Comparison of ENCODE assay signal across 8 cellular contexts in the genomic region with DNA sequence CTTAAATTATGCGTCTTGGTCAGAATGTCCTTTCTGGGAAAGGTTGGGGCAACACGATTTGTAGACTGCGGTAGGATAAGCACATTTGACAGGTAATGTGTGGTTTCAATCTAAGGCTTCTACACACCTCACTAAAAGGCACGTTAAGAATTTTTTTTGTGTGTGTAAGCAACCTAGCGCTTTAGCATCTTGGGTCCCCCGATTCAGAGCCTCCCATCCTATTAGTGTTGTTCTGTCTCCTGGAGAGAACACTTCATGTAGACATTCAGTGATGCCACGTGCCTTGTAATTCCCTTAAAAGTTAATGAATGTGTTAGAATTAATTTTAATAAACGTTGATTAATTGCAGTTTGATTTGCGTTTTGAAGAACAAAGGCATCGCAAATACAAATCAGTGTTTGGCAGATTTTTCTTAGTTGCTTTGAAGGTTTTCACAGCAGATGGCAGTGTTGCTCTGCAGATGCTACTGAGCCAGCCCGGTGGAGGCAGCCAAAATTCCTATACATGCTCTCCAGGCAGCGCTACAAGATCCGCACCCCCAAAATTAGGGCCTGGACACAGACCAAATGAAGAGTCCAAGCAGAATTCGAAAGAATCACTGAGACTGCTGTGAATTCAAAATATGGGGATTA.
DNase-seq lines count a peak whose midpoint lies in the region; ATAC-seq, FAIRE-seq and TF ChIP-seq lines count a peak whose summit lies in the region.

No MANE protein-coding gene starts in this region.

- H3K9ac ChIP-seq in astrocyte (ENCODE audit: low read length), result no peak overlapping the region

- H3K36me3 Mint-ChIP-seq in astrocyte (ENCODE audit: low read depth, unreplicated experiment), result no peaks in the 10 kb centered on the region
- no peaks in the 10 kb centered on the region for H3K36me3 Mint-ChIP-seq in CD14-positive monocyte

- WGBS in iPS DF 6.9 (ENCODE audit: insufficient coverage, insufficient read length), result no CpG with 5 or more reads among the region's 14 CpGs

- no peaks in the 10 kb centered on the region for H4K20me1 ChIP-seq in astrocyte (ENCODE audit: insufficient read depth, low read length)

- H3K9me3 ChIP-seq in astrocyte (ENCODE audit: insufficient read depth, low read depth, low read length) (no peaks in the 10 kb centered on the region), iPS DF 6.9 (ENCODE audit: control insufficient read depth, insufficient read depth, low read length) (no peaks in the 10 kb centered on the region), tibial artery (no peaks in the 10 kb centered on the region)

- intact Hi-C loops in tibial artery (cut with DNase I; ENCODE audit: low total_unique reads), result no loop called here
- intact Hi-C loops in CD14-positive monocyte (cut with micrococcal nuclease), result no loop called here

- FAIRE-seq in astrocyte (lab: Jason Lieb, UNC), result no peak

- TF ChIP-seq CTCF in astrocyte (IDR thresholded peaks at IDR 0.05; ENCODE audit: insufficient read depth, low read depth, low read length) (peak; percentile 73), tibial artery (IDR thresholded peaks at IDR 0.05) (peak; percentile 34), CD14-positive monocyte (IDR thresholded peaks at IDR 0.05) (no peak)

- H3K27ac ChIP-seq in astrocyte (ENCODE audit: low read depth, low read length) (no peak overlapping the region), iPS DF 6.9 (ENCODE audit: low read length) (no peak overlapping the region), tibial artery (no peak overlapping the region)

- no peaks in the 10 kb centered on the region for H3K79me2 ChIP-seq in astrocyte (ENCODE audit: insufficient read depth, low read length)

- H3K4me3 ChIP-seq in astrocyte (ENCODE audit: insufficient read depth, low read depth, low read length), result no peak overlapping the region
- no peak overlapping the region for H3K4me3 ChIP-seq in iPS DF 6.9 (ENCODE audit: low read length)
- H3K4me3 ChIP-seq in tibial artery, result no peak overlapping the region

- H3K4me3 Mint-ChIP-seq in astrocyte (ENCODE audit: unreplicated experiment) (no peak overlapping the region), CD14-positive monocyte (no peak overlapping the region)

- H3K27ac Mint-ChIP-seq in astrocyte (ENCODE audit: unreplicated experiment) (no peak overlapping the region), CD14-positive monocyte (peak overlapping the region in 1 of 7 donors; percentile 55)

- H3K27me3 Mint-ChIP-seq in astrocyte (ENCODE audit: low read depth, unreplicated experiment) (no peaks in the 10 kb centered on the region), CD14-positive monocyte (ENCODE audit: low read depth in 3 of 3) (peaks cover 0 to 1% (median 0%) of the 10 kb centered on the region in 3 donors)

- DNase-seq in CD1c-positive myeloid dendritic cell (ENCODE audit: extremely low spot score), result peak; percentile 20
- DNase-seq in NCI-H1694 treated with DMSO at 0.1 percent for 48 hours (lab: John Stamatoyannopoulos, UW), result peak; percentile 25
- peak; percentile 18 for DNase-seq in astrocyte (ENCODE audit: low read depth)
- DNase-seq in iPS DF 6.9 (ENCODE audit: low read depth, low spot score), result peak; percentile 60
- DNase-seq in tibial artery, result no peak
- DNase-seq in CD14-positive monocyte (ENCODE audit: low spot score), result no peak

- peaks cover 19% of the 10 kb centered on the region for H3K4me1 Mint-ChIP-seq in astrocyte (ENCODE audit: low read depth, unreplicated experiment)
- no peaks in the 10 kb centered on the region for H3K4me1 Mint-ChIP-seq in CD14-positive monocyte

- ATAC-seq in GM19395 (IDR thresholded peaks at IDR 0.05; ENCODE audit: unreplicated experiment) (peak; percentile 52), HG03521 (IDR thresholded peaks at IDR 0.05; ENCODE audit: unreplicated experiment) (no peak)

- H3K9me3 Mint-ChIP-seq in astrocyte (ENCODE audit: unreplicated experiment) (no peaks in the 10 kb centered on the region), CD14-positive monocyte (no peaks in the 10 kb centered on the region)

- no peaks in the 10 kb centered on the region for H3K36me3 ChIP-seq in astrocyte (ENCODE audit: insufficient read depth, low read length)
- no peaks in the 10 kb centered on the region for H3K36me3 ChIP-seq in iPS DF 6.9 (ENCODE audit: control insufficient read depth, insufficient read depth, low read length)
- no peaks in the 10 kb centered on the region for H3K36me3 ChIP-seq in tibial artery

- peaks cover 17% of the 10 kb centered on the region for H3K4me1 ChIP-seq in astrocyte (ENCODE audit: insufficient read depth, low read length)
- H3K4me1 ChIP-seq in iPS DF 6.9 (ENCODE audit: control insufficient read depth, insufficient read depth, low read length), result no peaks in the 10 kb centered on the region
- peaks cover 0 to 5% (median 0%) of the 10 kb centered on the region in 4 donors for H3K4me1 ChIP-seq in tibial artery

- peak overlapping the region; percentile 43 for H3K4me2 ChIP-seq in astrocyte (ENCODE audit: low read length)

- no peak overlapping the region for H2AFZ ChIP-seq in astrocyte (ENCODE audit: low read depth, low read length)

- peaks cover 7% of the 10 kb centered on the region for H3K27me3 ChIP-seq in astrocyte (ENCODE audit: insufficient read depth, low read length)
- no peaks in the 10 kb centered on the region for H3K27me3 ChIP-seq in iPS DF 6.9 (ENCODE audit: control insufficient read depth, insufficient read depth, low read length)
- no peaks in the 10 kb centered on the region for H3K27me3 ChIP-seq in tibial artery

Comparison
In these comparisons a context has a peak if more than half of its experiments do, and no peak if none do; other contexts are left out.
1. DNase-seq: peak in CD1c-positive myeloid dendritic cell (single experiment), NCI-H1694 treated with DMSO at 0.1 percent for 48 hours (single experiment), astrocyte (single experiment) and iPS DF 6.9 (single experiment); none in tibial artery (0 of 2) and CD14-positive monocyte (single experiment).